ENCODE assay signal across 9 cellular contexts in genomic region chr3:99875925-99876781, GRCh38. TPM values are rescaled to one million over a fixed set of nuclear protein-coding genes. Genes with fewer than 3 reads are reported as not detected.
DNase-seq lines count a peak whose midpoint lies in the region; ATAC-seq and TF ChIP-seq lines count a peak whose summit lies in the region.
"Had no signal": no experiment of that assay in that cellular context is flagged by ENCODE, and none has a peak within 500 bp of the region (broad histone marks: within the 10 kb centered on the region; RNA-seq: fewer than 3 reads in every experiment).

No MANE protein-coding gene starts in this region.

- no peaks in the 10 kb centered on the region for H3K9me3 ChIP-seq in ovary
- no peaks in the 10 kb centered on the region for H3K9me3 ChIP-seq in thymus (ENCODE audit: control insufficient read depth)

- ATAC-seq in GM19455 (IDR thresholded peaks at IDR 0.05; ENCODE audit: unreplicated experiment) = peak; percentile 90
- peak; percentile 94 for ATAC-seq in HG03571 (IDR thresholded peaks at IDR 0.05; ENCODE audit: unreplicated experiment)
- peak; percentile 88 for ATAC-seq in SK-N-SH treated with all-trans-retinoic acid at 6 μM for 48 hours
- ATAC-seq in Right ventricle myocardium superior (ENCODE audit: poor library complexity) = peak; percentile 98

- H3K27me3 ChIP-seq in ovary (no peaks in the 10 kb centered on the region), thymus (ENCODE audit: control insufficient read depth, insufficient read depth) (peaks cover 20% of the 10 kb centered on the region)

- peaks cover 11% of the 10 kb centered on the region for H3K4me1 Mint-ChIP-seq in CD14-positive monocyte
- H3K4me1 Mint-ChIP-seq in activated naive CD8-positive, alpha-beta T cell treated with anti-CD3 and anti-CD28 coated beads for 36 hours = peaks cover 33% of the 10 kb centered on the region

- intact Hi-C loops in CD14-positive monocyte (cut with micrococcal nuclease) (no loop called here), Right ventricle myocardium superior (cut with DNase I) (loop anchor here (10.0 kb wide), 1 partner anchor 169 kb away; no protein-coding TSS in a partner anchor), ovary (cut with DNase I) (loop anchor here (2.0 to 10.0 kb wide), 6 partner anchors 65 to 379 kb away; no protein-coding TSS in a partner anchor)

- H3K9me3 Mint-ChIP-seq in CD14-positive monocyte = no peaks in the 10 kb centered on the region
- no peaks in the 10 kb centered on the region for H3K9me3 Mint-ChIP-seq in activated naive CD8-positive, alpha-beta T cell treated with anti-CD3 and anti-CD28 coated beads for 36 hours

- no peaks in the 10 kb centered on the region for H3K36me3 Mint-ChIP-seq in CD14-positive monocyte
- peaks cover 18% of the 10 kb centered on the region for H3K36me3 Mint-ChIP-seq in activated naive CD8-positive, alpha-beta T cell treated with anti-CD3 and anti-CD28 coated beads for 36 hours

- H3K27ac Mint-ChIP-seq in CD14-positive monocyte = peak overlapping the region; percentile 77 to 95 (median 88)
- H3K27ac Mint-ChIP-seq in activated naive CD8-positive, alpha-beta T cell treated with anti-CD3 and anti-CD28 coated beads for 36 hours = no peak overlapping the region

- TF ChIP-seq EP300 in ovary (IDR thresholded peaks at IDR 0.05) = peak; percentile 10

- peaks cover 0 to 6% (median 2%) of the 10 kb centered on the region in 3 donors for H3K27me3 Mint-ChIP-seq in CD14-positive monocyte (ENCODE audit: low read depth in 3 of 3)
- peaks cover 5% of the 10 kb centered on the region for H3K27me3 Mint-ChIP-seq in activated naive CD8-positive, alpha-beta T cell treated with anti-CD3 and anti-CD28 coated beads for 36 hours

- TF ChIP-seq CTCF in CD14-positive monocyte (IDR thresholded peaks at IDR 0.05) = no peak
- TF ChIP-seq CTCF in ovary (IDR thresholded peaks at IDR 0.05) = peak in 2 of 3 donors; percentile 21 to 27

- WGBS in ovary, 3 donors = 1% methylated on average over 46 to 62 of the region's 62 CpGs
- 1% methylated on average over 62 of the region's 62 CpGs for WGBS in thymus

- no peaks in the 10 kb centered on the region for H3K36me3 ChIP-seq in ovary
- H3K36me3 ChIP-seq in thymus (ENCODE audit: control insufficient read depth, insufficient read depth) = no peaks in the 10 kb centered on the region

- H3K27ac ChIP-seq in ovary = peak overlapping the region; percentile 80 to 93
- peak overlapping the region; percentile 90 for H3K27ac ChIP-seq in thymus (ENCODE audit: low read depth)
- H3K27ac ChIP-seq: KMS-11 had no signal

- H3K4me3 ChIP-seq in ovary (peak overlapping the region; percentile 57), thymus (ENCODE audit: low read length) (peak overlapping the region; percentile 53)

- DNase-seq in CD14-positive monocyte (ENCODE audit: low spot score) (peak; percentile 63), Right ventricle myocardium superior (peak; percentile 89), ovary (peak; percentile 85 to 92 (median 89))
- peak; percentile 77 for DNase-seq in activated naive CD8-positive, alpha-beta T cell treated with anti-CD3 and anti-CD28 coated beads for 36 hours

- peak; percentile 95 for TF ChIP-seq POLR2A in ovary (IDR thresholded peaks at IDR 0.05)

- H3K4me1 ChIP-seq in ovary (ENCODE audit: insufficient read depth) (peaks cover 4% of the 10 kb centered on the region), thymus (ENCODE audit: control insufficient read depth, insufficient read depth, low read length) (peaks cover 8% of the 10 kb centered on the region)

- peak overlapping the region; percentile 80 to 88 for H3K4me3 Mint-ChIP-seq in CD14-positive monocyte
- peak overlapping the region; percentile 75 for H3K4me3 Mint-ChIP-seq in activated naive CD8-positive, alpha-beta T cell treated with anti-CD3 and anti-CD28 coated beads for 36 hours

TF ChIP-seq in SK-N-SH treated with all-trans-retinoic acid at 6 μM for 48 hours, 23 proteins besides CTCF, POLR2A, EP300 and RAD21:
- TF ChIP-seq ISL1 (CRISPR knock-in tag; IDR thresholded peaks at IDR 0.05) (0 out of 2 replicates have a peak, but pooled peaks have one; percentile 3), TOX (CRISPR knock-in tag; IDR thresholded peaks at IDR 0.05; ENCODE audit: borderline replicate concordance) (no peak), ZNF70 (CRISPR knock-in tag; IDR thresholded peaks at IDR 0.05) (no peak), OSR1 (CRISPR knock-in tag; IDR thresholded peaks at IDR 0.05) (no peak), RARB (CRISPR knock-in tag; IDR thresholded peaks at IDR 0.05) (no peak), ZNF8 (CRISPR knock-in tag; IDR thresholded peaks at IDR 0.05) (no peak), CREB5 (CRISPR knock-in tag; IDR thresholded peaks at IDR 0.05; ENCODE audit: low read depth) (0 out of 2 replicates have a peak, but pooled peaks have one; percentile 39), ZNF565 (CRISPR knock-in tag; conservative IDR thresholded peaks at IDR 0.05; ENCODE audit: low read depth) (no peak), PATZ1 (CRISPR knock-in tag; IDR thresholded peaks at IDR 0.05; ENCODE audit: borderline replicate concordance) (no peak), ESRRG (CRISPR knock-in tag; IDR thresholded peaks at IDR 0.05) (no peak), BACH2 (CRISPR knock-in tag; IDR thresholded peaks at IDR 0.05; ENCODE audit: borderline replicate concordance) (no peak)

RNA-seq across cellular contexts. Expression of gene CMSS1, which starts 58.5 kb away (rescaled TPM):
- polyA plus RNA-seq in CD14-positive monocyte (1 to 10 TPM; 2.2 to 3.6 TPM), ovary (10 to 100 TPM; 23.4 to 24.9 TPM), thymus (27.3 TPM)
- total RNA-seq in activated naive CD8-positive, alpha-beta T cell treated with anti-CD3 and anti-CD28 coated beads for 36 hours = 100 to 1,000 TPM; 121 to 122 TPM
- total RNA-seq in Right ventricle myocardium superior (36.9 TPM), ovary (10 to 100 TPM; 14.5 to 54.0 (median 32.6) TPM)

Comparison
In these comparisons a context has a peak if more than half of its experiments do, and no peak if none do; other contexts are left out.
1. Peak in every context shown above with its lines: DNase-seq, ATAC-seq, H3K4me3 ChIP-seq and H3K27ac ChIP-seq.
2. intact Hi-C loops: an anchor here in Right ventricle myocardium superior (10.0 kb wide) and ovary (2.0 to 10.0 kb wide); none called in CD14-positive monocyte.